ENCODE assay signal across 1 cellular context in genomic region chr5:153513171-153513570, GRCh38.
TF ChIP-seq lines count a peak whose summit lies in the region.

No MANE protein-coding gene starts in this region.

TF ChIP-seq in SK-N-SH, 30 proteins besides CTCF, POLR2A, EP300 and RAD21:
- TF ChIP-seq TEAD4 (IDR thresholded peaks at IDR 0.05; ENCODE audit: borderline replicate concordance, insufficient read depth) (no peak), YY1 (IDR thresholded peaks at IDR 0.05; ENCODE audit: low read depth) (no peak), IRF3 (IDR thresholded peaks at IDR 0.05; ENCODE audit: low read depth, low read length) (no peak), RCOR1 (IDR thresholded peaks at IDR 0.05; ENCODE audit: low read length) (no peak), RFX5 (IDR thresholded peaks at IDR 0.05; ENCODE audit: low read length) (no peak), GATA2 (CRISPR knock-in tag; IDR thresholded peaks at IDR 0.05) (no peak), SIN3A (IDR thresholded peaks at IDR 0.05; ENCODE audit: borderline replicate concordance, low read depth, low read length) (no peak), ZBTB33 (IDR thresholded peaks at IDR 0.05; ENCODE audit: borderline replicate concordance, low read depth) (no peak), NFIC (IDR thresholded peaks at IDR 0.05; ENCODE audit: borderline replicate concordance) (no peak), EZH2phosphoT487 (IDR thresholded peaks at IDR 0.05; ENCODE audit: borderline replicate concordance, low read depth) (no peak), MEF2A (IDR thresholded peaks at IDR 0.05; ENCODE audit: borderline replicate concordance, low read depth) (no peak), USF2 (IDR thresholded peaks at IDR 0.05; ENCODE audit: borderline replicate concordance, low read depth, low read length) (no peak), TCF12 (IDR thresholded peaks at IDR 0.05) (no peak), PBX3 (IDR thresholded peaks at IDR 0.05) (no peak), USF1 (IDR thresholded peaks at IDR 0.05; ENCODE audit: borderline replicate concordance, low read depth) (no peak), SMC3 (IDR thresholded peaks at IDR 0.05; ENCODE audit: low read depth, low read length) (no peak), POLR2AphosphoS5 (IDR thresholded peaks at IDR 0.05; ENCODE audit: low read depth, low read length) (no peak), FOXM1 (IDR thresholded peaks at IDR 0.05; ENCODE audit: low read depth) (no peak), MXI1 (IDR thresholded peaks at IDR 0.05; ENCODE audit: low read depth, low read length) (no peak)
